Comparison of ENCODE assay signal across 8 cellular contexts in the genomic region with DNA sequence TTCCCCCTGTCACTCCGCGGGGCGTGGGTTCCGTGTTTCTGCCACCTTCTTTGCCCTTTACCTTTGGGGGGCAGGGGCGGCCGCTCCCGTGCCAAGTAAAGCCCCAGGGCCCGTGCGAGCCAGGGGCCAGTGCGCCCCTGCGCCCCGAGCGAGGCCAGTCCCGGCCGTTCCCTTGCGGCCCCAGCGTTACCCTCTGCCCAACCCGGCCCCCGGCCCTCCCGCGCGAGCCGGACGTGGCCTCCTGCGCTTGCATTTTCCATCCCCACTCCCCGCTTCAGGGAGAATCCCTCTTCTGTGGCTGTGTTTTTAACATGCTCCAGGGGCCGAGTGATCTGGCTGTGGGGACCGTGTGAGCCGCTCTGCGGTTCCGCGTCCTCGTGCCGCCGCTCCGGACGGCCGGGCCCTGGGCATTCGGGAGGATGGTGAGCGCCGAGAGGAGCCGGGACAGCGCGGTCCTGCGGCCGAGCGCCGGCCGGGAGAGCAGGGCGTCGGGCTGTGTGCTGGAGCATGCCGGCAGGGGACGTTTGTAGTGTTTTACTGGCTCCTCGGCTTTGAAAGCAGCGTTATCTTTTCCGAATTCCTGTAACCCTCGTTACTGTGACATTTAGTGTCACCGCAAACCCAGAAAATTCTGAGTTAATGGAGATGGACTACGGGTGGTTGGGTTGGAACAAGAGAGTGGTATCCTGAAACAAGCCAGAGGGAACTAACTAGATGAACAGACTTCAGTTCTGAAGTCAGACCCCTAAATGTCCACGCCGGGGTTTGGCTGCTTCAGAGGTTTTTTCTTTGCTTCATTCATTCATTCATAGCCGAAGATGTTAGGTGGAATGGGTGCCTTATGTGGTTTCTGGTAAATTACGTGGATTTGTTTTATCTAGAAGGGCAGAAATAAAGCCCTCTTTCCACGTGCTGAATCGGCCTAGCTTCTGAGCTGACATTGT. TPM values are rescaled to one million over a fixed set of nuclear protein-coding genes. Genes with fewer than 3 reads are reported as not detected.
DNase-seq lines count a peak whose midpoint lies in the region; ATAC-seq, FAIRE-seq and TF ChIP-seq lines count a peak whose summit lies in the region.

No MANE protein-coding gene starts in this region.

- peak; percentile 31 to 65 for ATAC-seq in left cardiac atrium
- ATAC-seq in pancreas, result peak; percentile 17 to 39 (median 34)
- ATAC-seq in omental fat pad (ENCODE audit: low FRiP score), result no peak

- peak; percentile 19 to 51 for DNase-seq in NCI-H2081 (lab: John Stamatoyannopoulos, UW)
- no peak for DNase-seq in NCI-H2081 treated with DMSO at 0.1 percent for 48 hours (lab: John Stamatoyannopoulos, UW)
- DNase-seq in OCI-LY7 (ENCODE audit: low spot score), result peak; percentile 38
- DNase-seq in adipocyte (ENCODE audit: low read depth), result peak; percentile 72
- DNase-seq in left cardiac atrium, result peak; percentile 42
- DNase-seq in pancreas, result peak in 4 of 6 donors; percentile 47 to 77 (median 65)
- DNase-seq in foreskin melanocyte, result no peak
- no peak for DNase-seq in omental fat pad (ENCODE audit: low spot score)

- H3K9ac ChIP-seq in adipocyte (ENCODE audit: low read length), result peak overlapping the region; percentile 97

- no peaks in the 10 kb centered on the region for H3K9me2 ChIP-seq in OCI-LY7 (ENCODE audit: insufficient read depth, low read length)

- peaks cover 35% of the 10 kb centered on the region for H3K79me2 ChIP-seq in OCI-LY7 (ENCODE audit: insufficient read depth, low read depth, low read length)

- BruUV-seq in OCI-LY7 (replicated peaks; lab: Mats Ljungman, UMichigan), result no TSS peak

- 1% methylated on average over 61 to 65 of the region's 65 CpGs for WGBS in pancreas, 2 donors

- no peaks in the 10 kb centered on the region for H3K36me3 ChIP-seq in OCI-LY7 (ENCODE audit: insufficient read depth, low read length)
- H3K36me3 ChIP-seq in adipocyte (ENCODE audit: control insufficient read depth, insufficient read depth, low read length, severe bottlenecking), result no peaks in the 10 kb centered on the region
- H3K36me3 ChIP-seq in pancreas, result no peaks in the 10 kb centered on the region

- intact Hi-C loops in OCI-LY7 (cut with micrococcal nuclease; ENCODE audit: unreplicated experiment) (loop anchor here (1.0 to 5.0 kb wide), 5 partner anchors 55 to 509 kb away; a partner anchor contains a TSS), left cardiac atrium (cut with DNase I) (loop anchor here (5.0 to 10.0 kb wide), 3 partner anchors 149 to 173 kb away; no protein-coding TSS in a partner anchor), pancreas (cut with DNase I) (no loop called here)

- CTCF ChIA-PET in OCI-LY7 (lab: Charles Lee; ENCODE audit: unreplicated experiment), result no interaction called here

- H3K27ac ChIP-seq in OCI-LY7 (ENCODE audit: low read depth, low read length, poor library complexity, severe bottlenecking), result no peak overlapping the region
- H3K27ac ChIP-seq in pancreas, result peak overlapping the region; percentile 70 to 88 (median 84)

- H3K9me3 ChIP-seq in OCI-LY7 (ENCODE audit: low read length), result 0 out of 2 replicates have a peak, but pooled peaks cover 17% of the 10 kb centered on the region
- no peaks in the 10 kb centered on the region for H3K9me3 ChIP-seq in adipocyte (ENCODE audit: control insufficient read depth, low read length)
- no peaks in the 10 kb centered on the region for H3K9me3 ChIP-seq in pancreas

- H3K27me3 ChIP-seq in adipocyte (replicated peaks; ENCODE audit: control insufficient read depth, insufficient read depth, low read length) (no peaks in the 10 kb centered on the region), pancreas (no peaks in the 10 kb centered on the region)

- no peak for FAIRE-seq in pancreas (lab: Jason Lieb, UNC)

- peak overlapping the region; percentile 85 for H3K4me2 ChIP-seq in OCI-LY7 (ENCODE audit: low read length)

- H2AFZ ChIP-seq in OCI-LY7 (ENCODE audit: low read length), result no peak overlapping the region

- no peak for TF ChIP-seq CTCF in OCI-LY7 (conservative IDR thresholded peaks at IDR 0.05; ENCODE audit: low read length)
- TF ChIP-seq CTCF in pancreas (IDR thresholded peaks at IDR 0.05), result no peak
- no peak for TF ChIP-seq CTCF in omental fat pad (IDR thresholded peaks at IDR 0.05)

- H4K20me1 ChIP-seq in OCI-LY7 (ENCODE audit: insufficient read depth, low read length), result peaks cover 23% of the 10 kb centered on the region

- H3K4me3 ChIP-seq in OCI-LY7 (ENCODE audit: low read depth, low read length, poor library complexity, severe bottlenecking), result peak overlapping the region; percentile 92
- H3K4me3 ChIP-seq in adipocyte (ENCODE audit: low read length), result peak overlapping the region; percentile 95
- H3K4me3 ChIP-seq in pancreas, result peak overlapping the region; percentile 65 to 96 (median 86)

- peaks cover 26% of the 10 kb centered on the region for H3K4me1 ChIP-seq in OCI-LY7 (ENCODE audit: insufficient read depth, low read length, poor library complexity, severe bottlenecking)
- H3K4me1 ChIP-seq in adipocyte (ENCODE audit: control insufficient read depth, insufficient read depth, low read length), result peaks cover 28% of the 10 kb centered on the region
- peaks cover 16 to 35% (median 24%) of the 10 kb centered on the region in 3 donors for H3K4me1 ChIP-seq in pancreas

- POLR2A ChIA-PET in OCI-LY7 (lab: Charles Lee), result no interaction called here

RNA-seq across cellular contexts. Expression of a gene that starts 1.1 kb away (rescaled TPM):
- total RNA-seq in OCI-LY7 (2014; rRNA removed; shearing (Covaris generic)), result 26.3 and 29.9 TPM in 2 replicates
- 56.4 and 67.3 TPM in 2 replicates for total RNA-seq in OCI-LY7 (2022)
- total RNA-seq in left cardiac atrium, result 10 to 100 TPM; 36.8 to 50.7 TPM
- 100 to 1,000 TPM in 1 of 6 donors, 10 to 100 TPM in 5; 50.7 to 118 (median 71.3) TPM for total RNA-seq in pancreas
- 10 to 100 TPM; 18.3 to 24.2 TPM for polyA plus RNA-seq in pancreas
- 10 to 100 TPM; 50.7 to 85.0 (median 71.8) TPM for total RNA-seq in omental fat pad

Comparison
In these comparisons a context has a peak if more than half of its experiments do, and no peak if none do; other contexts are left out.
1. DNase-seq: peak in NCI-H2081 (2 of 2), OCI-LY7 (single experiment), adipocyte (single experiment), left cardiac atrium (single experiment) and pancreas (4 of 6); none in NCI-H2081 treated with DMSO at 0.1 percent for 48 hours (single experiment), foreskin melanocyte (single experiment) and omental fat pad (single experiment).
2. intact Hi-C loops: an anchor here in OCI-LY7 (1.0 to 5.0 kb wide) and left cardiac atrium (5.0 to 10.0 kb wide); none called in pancreas.
3. Peak in every context shown above with its lines, with median percentiles within 50 percentile points of each other: H3K4me3 ChIP-seq.